Comparison of ENCODE assay signal across 11 cellular contexts in the genomic region with DNA sequence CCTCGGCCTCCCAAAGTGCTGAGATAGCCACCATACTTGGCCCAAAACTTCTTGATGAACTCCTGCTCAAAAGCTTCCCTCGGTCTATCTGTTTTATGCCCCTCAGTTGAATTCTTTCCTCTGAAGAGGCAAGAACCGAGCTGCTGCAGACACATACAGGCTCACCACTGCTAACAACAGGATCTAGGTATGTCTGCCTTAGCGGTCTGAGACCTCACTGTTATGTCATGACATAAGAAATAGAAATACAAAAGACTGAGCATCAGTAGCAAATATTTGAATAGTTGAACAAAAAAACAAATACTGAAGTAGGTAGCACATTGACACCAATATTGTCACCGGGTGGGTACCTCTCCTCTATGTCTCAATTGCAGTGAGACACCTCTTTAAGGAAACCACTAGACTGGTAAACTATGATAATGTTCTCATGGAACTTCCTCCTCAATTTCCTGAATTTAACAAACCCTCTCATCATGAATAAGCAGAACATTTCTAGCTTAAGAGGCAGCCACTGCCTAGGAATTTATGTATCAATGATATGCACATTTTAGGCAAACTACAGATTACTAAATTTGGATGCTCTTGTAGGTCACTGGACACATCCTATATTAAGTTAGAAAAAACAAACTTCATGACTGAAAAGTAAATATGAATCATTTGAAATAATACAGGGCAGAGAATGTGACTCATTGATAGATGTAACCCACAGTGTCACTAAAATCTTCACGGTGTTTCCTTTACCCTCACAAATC. TPM values are rescaled to one million over a fixed set of nuclear protein-coding genes. Genes with fewer than 3 reads are reported as not detected.
DNase-seq lines count a peak whose midpoint lies in the region; ATAC-seq and TF ChIP-seq lines count a peak whose summit lies in the region.
"Had no signal": no experiment of that assay in that cellular context is flagged by ENCODE, and none has a peak within 500 bp of the region (broad histone marks: within the 10 kb centered on the region; RNA-seq: fewer than 3 reads in every experiment).

No MANE protein-coding gene starts in this region.

- no peaks in the 10 kb centered on the region for H3K27me3 ChIP-seq in tibial nerve

- TF ChIP-seq CTCF in tibial nerve (IDR thresholded peaks at IDR 0.05): no peak

- no peaks in the 10 kb centered on the region for H3K27me3 Mint-ChIP-seq in activated naive CD8-positive, alpha-beta T cell treated with anti-CD3 and anti-CD28 coated beads for 36 hours
- H3K27me3 Mint-ChIP-seq in natural killer cell treated with Interleukin-12 subunit alpha and Interleukin-12 subunit beta and Interleukin-15 and Interleukin-18, amount 100 ng/mL, for 72 hours: peaks cover 0 to 4% of the 10 kb centered on the region in 2 donors
- H3K27me3 Mint-ChIP-seq: type B pancreatic cell had no signal

- H3K27ac ChIP-seq in tibial nerve: no peak overlapping the region
- H3K27ac ChIP-seq: 22Rv1 had no signal

- peak overlapping the region; percentile 88 for H3K27ac Mint-ChIP-seq in activated naive CD8-positive, alpha-beta T cell treated with anti-CD3 and anti-CD28 coated beads for 36 hours
- peak overlapping the region; percentile 83 to 89 for H3K27ac Mint-ChIP-seq in natural killer cell treated with Interleukin-12 subunit alpha and Interleukin-12 subunit beta and Interleukin-15 and Interleukin-18, amount 100 ng/mL, for 72 hours
- H3K27ac Mint-ChIP-seq: type B pancreatic cell had no signal

- no peaks in the 10 kb centered on the region for H3K36me3 ChIP-seq in tibial nerve

- TF ChIP-seq EP300 in tibial nerve (IDR thresholded peaks at IDR 0.05): no peak

- H3K4me3 ChIP-seq in tibial nerve: no peak overlapping the region

- peaks cover 19% of the 10 kb centered on the region for H3K4me1 Mint-ChIP-seq in activated naive CD8-positive, alpha-beta T cell treated with anti-CD3 and anti-CD28 coated beads for 36 hours
- peaks cover 27 to 31% of the 10 kb centered on the region in 2 donors for H3K4me1 Mint-ChIP-seq in natural killer cell treated with Interleukin-12 subunit alpha and Interleukin-12 subunit beta and Interleukin-15 and Interleukin-18, amount 100 ng/mL, for 72 hours (ENCODE audit: low read depth in 2 of 2)

- H3K9me3 ChIP-seq in tibial nerve: no peaks in the 10 kb centered on the region

- no peaks in the 10 kb centered on the region for H3K4me1 ChIP-seq in tibial nerve

- no peak overlapping the region for H3K4me3 Mint-ChIP-seq in activated naive CD8-positive, alpha-beta T cell treated with anti-CD3 and anti-CD28 coated beads for 36 hours
- H3K4me3 Mint-ChIP-seq in natural killer cell treated with Interleukin-12 subunit alpha and Interleukin-12 subunit beta and Interleukin-15 and Interleukin-18, amount 100 ng/mL, for 72 hours: peak overlapping the region; percentile 60
- H3K4me3 Mint-ChIP-seq: type B pancreatic cell had no signal

- no peak for TF ChIP-seq POLR2A in tibial nerve (IDR thresholded peaks at IDR 0.05)

- peak; percentile 78 to 87 for ATAC-seq in natural killer cell treated with Interleukin-12 subunit alpha and Interleukin-12 subunit beta and Interleukin-15 and Interleukin-18, amount 100 ng/mL, for 72 hours
- no peak for ATAC-seq in GM19023 (IDR thresholded peaks at IDR 0.05; ENCODE audit: unreplicated experiment)

- no peaks in the 10 kb centered on the region for H3K36me3 Mint-ChIP-seq in activated naive CD8-positive, alpha-beta T cell treated with anti-CD3 and anti-CD28 coated beads for 36 hours
- H3K36me3 Mint-ChIP-seq in natural killer cell treated with Interleukin-12 subunit alpha and Interleukin-12 subunit beta and Interleukin-15 and Interleukin-18, amount 100 ng/mL, for 72 hours: no peaks in the 10 kb centered on the region
- H3K36me3 Mint-ChIP-seq: type B pancreatic cell had no signal

- no peaks in the 10 kb centered on the region for H3K9me3 Mint-ChIP-seq in activated naive CD8-positive, alpha-beta T cell treated with anti-CD3 and anti-CD28 coated beads for 36 hours
- H3K9me3 Mint-ChIP-seq in natural killer cell treated with Interleukin-12 subunit alpha and Interleukin-12 subunit beta and Interleukin-15 and Interleukin-18, amount 100 ng/mL, for 72 hours: no peaks in the 10 kb centered on the region
- H3K9me3 Mint-ChIP-seq: type B pancreatic cell had no signal

- WGBS in tibial nerve, 2 donors: 88 to 90% methylated on average over 6 of the region's 6 CpGs

- DNase-seq in DMS53 (lab: John Stamatoyannopoulos, UW) (peak; percentile 32), DMS53 treated with DMSO at 0.1 percent for 48 hours (lab: John Stamatoyannopoulos, UW; ENCODE audit: unreplicated experiment) (no peak), M059J (ENCODE audit: low read depth) (peak; percentile 19), tibial nerve (ENCODE audit: low spot score in 2 of 2) (no peak), cerebellar cortex (ENCODE audit: low spot score) (no peak)
- DNase-seq in activated naive CD8-positive, alpha-beta T cell treated with anti-CD3 and anti-CD28 coated beads for 36 hours: no peak
- DNase-seq in natural killer cell treated with Interleukin-12 subunit alpha and Interleukin-12 subunit beta and Interleukin-15 and Interleukin-18, amount 100 ng/mL, for 72 hours (ENCODE audit: low spot score): no peak
- DNase-seq: NCI-H1092 had no signal

RNA-seq across cellular contexts. Expression of a gene that starts 9.4 kb away (rescaled TPM):
- total RNA-seq in M059J (2014; rRNA removed; shearing (Covaris generic)): 19.7 and 38.0 TPM in 2 replicates
- total RNA-seq in activated naive CD8-positive, alpha-beta T cell treated with anti-CD3 and anti-CD28 coated beads for 36 hours: 10 to 100 TPM; 11.9 to 14.2 TPM
- 10 to 100 TPM; 56.8 to 72.5 TPM for total RNA-seq in natural killer cell treated with Interleukin-12 subunit alpha and Interleukin-12 subunit beta and Interleukin-15 and Interleukin-18, amount 100 ng/mL, for 72 hours
- total RNA-seq in tibial nerve: 10 to 100 TPM; 23.7 to 39.1 (median 25.8) TPM

Comparison
In these comparisons a context has a peak if more than half of its experiments do, and no peak if none do; other contexts are left out.
1. DNase-seq: peak in DMS53 (single experiment) and M059J (single experiment); none in DMS53 treated with DMSO at 0.1 percent for 48 hours (single experiment), activated naive CD8-positive, alpha-beta T cell treated with anti-CD3 and anti-CD28 coated beads for 36 hours (single experiment), natural killer cell treated with Interleukin-12 subunit alpha and Interleukin-12 subunit beta and Interleukin-15 and Interleukin-18, amount 100 ng/mL, for 72 hours (single experiment), tibial nerve (0 of 2) and cerebellar cortex (single experiment).